ENCODE assay signal across 11 cellular contexts in genomic region chr9:20276762-20277161, GRCh38.
"Had no signal": no experiment of that assay in that cellular context is flagged by ENCODE, and none has a peak within 500 bp of the region (broad histone marks: within the 10 kb centered on the region; RNA-seq: fewer than 3 reads in every experiment).

No MANE protein-coding gene starts in this region.

- H3K4me2 ChIP-seq: GM23338, KMS-11 had no signal

- H3K4me3 Mint-ChIP-seq: GM23338, H9, HFFc6, IgD-negative memory B cell had no signal

- FAIRE-seq: H1, H54, HepG2 had no signal

- H2AFZ ChIP-seq: GM23338 had no signal

- H3K4me1 Mint-ChIP-seq: GM23338, H9, IgD-negative memory B cell had no signal

- ATAC-seq: GM23338, HepG2 had no signal

- DNase-seq: H9, HCEC 1CT, HFFc6, KBM-7 had no signal

- H3K36me3 Mint-ChIP-seq: IgD-negative memory B cell had no signal

- H3K27ac ChIP-seq: HL-60, KMS-11 had no signal

- H3K27ac Mint-ChIP-seq: GM23338, H9, HFFc6 had no signal

- H3K4me3 ChIP-seq: GM23338 had no signal

- H3K27me3 Mint-ChIP-seq: IgD-negative memory B cell had no signal
